In genomic region chr1:11729498-11730428, GRCh38 we compare ENCODE assay signal across 2 cellular contexts.
TF ChIP-seq lines count a peak whose summit lies in the region.

No MANE protein-coding gene starts in this region.

TF ChIP-seq in WTC11, 78 proteins besides CTCF, POLR2A, EP300 and RAD21:
- no peak for TF ChIP-seq MLX (CRISPR knock-in tag; IDR thresholded peaks at IDR 0.05)
- TF ChIP-seq ETV6 (CRISPR knock-in tag; IDR thresholded peaks at IDR 0.05): peak; percentile 91
- TF ChIP-seq EMX1 (CRISPR knock-in tag; IDR thresholded peaks at IDR 0.05): no peak

TF ChIP-seq in HepG2, 621 proteins besides CTCF, POLR2A, EP300 and RAD21:
- TF ChIP-seq ZFP91 (CRISPR knock-in tag; IDR thresholded peaks at IDR 0.05; ENCODE audit: borderline replicate concordance) (peak; percentile 24; the same call in 1 of the 2 replicates), ZNF350 (CRISPR knock-in tag; IDR thresholded peaks at IDR 0.05; ENCODE audit: borderline replicate concordance, low read depth) (no peak), ZNF687 (CRISPR knock-in tag; IDR thresholded peaks at IDR 0.05) (peak; percentile 63), ZNF891 (CRISPR knock-in tag; IDR thresholded peaks at IDR 0.05) (0 out of 2 replicates have a peak, but pooled peaks have one; percentile 25), RERE (CRISPR knock-in tag; IDR thresholded peaks at IDR 0.05; ENCODE audit: low read depth) (no peak), ETS1 (CRISPR knock-in tag; IDR thresholded peaks at IDR 0.05) (no peak), ZFX (CRISPR knock-in tag; IDR thresholded peaks at IDR 0.05; ENCODE audit: low read depth) (peak; percentile 71), POGZ (CRISPR knock-in tag; IDR thresholded peaks at IDR 0.05) (no peak), ZNF746 (CRISPR knock-in tag; IDR thresholded peaks at IDR 0.05) (0 out of 2 replicates have a peak, but pooled peaks have one; percentile 33), IRF2 (CRISPR knock-in tag; IDR thresholded peaks at IDR 0.05) (no peak), STAT6 (CRISPR knock-in tag; IDR thresholded peaks at IDR 0.05; ENCODE audit: borderline replicate concordance) (no peak), MNT (IDR thresholded peaks at IDR 0.05) (peak; percentile 94), NFKB2 (CRISPR knock-in tag; IDR thresholded peaks at IDR 0.05; ENCODE audit: borderline replicate concordance) (0 out of 2 replicates have a peak, but pooled peaks have one; percentile 24), ARID4A (CRISPR knock-in tag; IDR thresholded peaks at IDR 0.05; ENCODE audit: borderline replicate concordance) (peak; percentile 19; the same call in 1 of the 2 replicates), MAX (IDR thresholded peaks at IDR 0.05) (peak; percentile 38), ZNF777 (CRISPR knock-in tag; IDR thresholded peaks at IDR 0.05) (peak; percentile 52)
TF ChIP-seq in HepG2: peak in this region for 10.
